20 cellular contexts compared by ENCODE assay signal in genomic region chr9:12935714-12936113, GRCh38.
DNase-seq lines count a peak whose midpoint lies in the region; ATAC-seq and TF ChIP-seq lines count a peak whose summit lies in the region.
"Had no signal": no experiment of that assay in that cellular context is flagged by ENCODE, and none has a peak within 500 bp of the region (broad histone marks: within the 10 kb centered on the region; RNA-seq: fewer than 3 reads in every experiment).

No MANE protein-coding gene starts in this region.

- H3K9me3 ChIP-seq in GM23248 (ENCODE audit: low read depth), result no peaks in the 10 kb centered on the region
- H3K9me3 ChIP-seq: transverse colon had no signal

- ATAC-seq in sciatic nerve, result peak; percentile 65
- no peak for ATAC-seq in omental fat pad (ENCODE audit: low FRiP score)
- ATAC-seq: activated T-cell treated with anti-CD3 and anti-CD28 coated beads, Interleukin-2, amount 50 U/mL, for 72 hours; K562; PC-3; stimulated activated naive B cell treated with anti-CD40 and anti-IgM and Interleukin-4, amounts not matched to agents 10 μg/mL and 1 μg/mL and 100 μg/mL, for 72 hours had no signal

- H3K4me3 ChIP-seq in GM23248, result no peak overlapping the region
- no peak overlapping the region for H3K4me3 ChIP-seq in fibroblast of the aortic adventitia (ENCODE audit: low read depth, low read length)
- H3K4me3 ChIP-seq: K562, transverse colon had no signal

- H3K9ac ChIP-seq in GM23248, result no peak overlapping the region

- no peaks in the 10 kb centered on the region for H4K20me1 ChIP-seq in GM23248 (ENCODE audit: insufficient read depth)

- H3K79me2 ChIP-seq in GM23248 (ENCODE audit: insufficient read depth), result no peaks in the 10 kb centered on the region

- no peaks in the 10 kb centered on the region for H3K36me3 ChIP-seq in GM23248 (ENCODE audit: low read depth)
- H3K36me3 ChIP-seq: transverse colon had no signal

- H3K4me2 ChIP-seq in GM23248 (ENCODE audit: unreplicated experiment), result no peak overlapping the region

- WGBS in GM23248 (ENCODE audit: low coverage in 1 of 2, low lambda C conversion rate in 2 of 2, missing lambda C conversion rate in 2 of 2), 2 experiments, result 76 to 80% methylated on average over 2 of the region's 2 CpGs

- intact Hi-C loops in sciatic nerve (cut with DNase I), result no loop called here

- TF ChIP-seq CTCF in fibroblast of the aortic adventitia (IDR thresholded peaks at IDR 0.05; ENCODE audit: insufficient read depth, low read length) (no peak), omental fat pad (IDR thresholded peaks at IDR 0.05) (no peak)

- H3K4me1 ChIP-seq in GM23248 (ENCODE audit: insufficient read depth), result peaks cover 31% of the 10 kb centered on the region
- H3K4me1 ChIP-seq: transverse colon had no signal

- DNase-seq in GM23248 (peak; percentile 61), astrocyte of the hippocampus (ENCODE audit: low read depth, low spot score) (peak; percentile 21), fibroblast of the aortic adventitia (ENCODE audit: low read depth) (peak; percentile 93), sciatic nerve (ENCODE audit: low spot score) (no peak), SIG-M5 treated with dmso at 0.1 percent for 504 hours (lab: John Stamatoyannopoulos, UW; ENCODE audit: unreplicated experiment) (no peak), GM19238 (ENCODE audit: insufficient read length, low spot score) (no peak), omental fat pad (ENCODE audit: low spot score) (no peak)
- no peak for DNase-seq in activated naive CD4-positive, alpha-beta T cell (lab: John Stamatoyannopoulos, UW)
- DNase-seq: activated CD4-positive, alpha-beta T cell treated with anti-CD3 and anti-CD28 coated beads, Interleukin-2, amount 50 U/mL, for 4 hours; activated T-cell treated with anti-CD3 and anti-CD28 coated beads, Interleukin-2, amount 50 U/mL, for 72 hours; DMS53; NCI-H1092; PC-3; posterior cingulate gyrus; stimulated activated CD4-positive, alpha-beta T cell treated with anti-CD3 and anti-CD28 coated beads, Interleukin-12 subunit alpha, Interleukin-12 subunit beta, amount 100 ng/mL, for 4 hours; stimulated activated naive B cell treated with anti-CD40 and anti-IgM and Interleukin-4, amounts not matched to agents 10 μg/mL and 1 μg/mL and 100 μg/mL, for 72 hours; transverse colon had no signal

- H3F3A ChIP-seq in GM23248 (ENCODE audit: insufficient read depth), result peaks cover 22% of the 10 kb centered on the region

- no peaks in the 10 kb centered on the region for H3K27me3 ChIP-seq in GM23248 (replicated peaks; ENCODE audit: insufficient read depth)
- H3K27me3 ChIP-seq: transverse colon had no signal

- in situ Hi-C loops in GM23248 (cut with MboI), result no loop called here

- H3K9me2 ChIP-seq in GM23248 (ENCODE audit: insufficient read depth), result no peaks in the 10 kb centered on the region

- H2AFZ ChIP-seq in GM23248, result no peak overlapping the region

- peak overlapping the region; percentile 42 for H3K27ac ChIP-seq in GM23248
- H3K27ac ChIP-seq: C4-2B, HL-60, transverse colon had no signal

Comparison
In these comparisons a context has a peak if more than half of its experiments do, and no peak if none do; other contexts are left out.
1. DNase-seq: peak in GM23248 (single experiment), astrocyte of the hippocampus (single experiment) and fibroblast of the aortic adventitia (single experiment); none in sciatic nerve (single experiment), activated naive CD4-positive, alpha-beta T cell (0 of 4), SIG-M5 treated with dmso at 0.1 percent for 504 hours (single experiment), GM19238 (single experiment) and omental fat pad (single experiment).